ENCODE assay signal across 9 cellular contexts in genomic region chr1:236516929-236517704, GRCh38. TPM values are rescaled to one million over a fixed set of nuclear protein-coding genes. Genes with fewer than 3 reads are reported as not detected.
DNase-seq lines count a peak whose midpoint lies in the region; ATAC-seq, FAIRE-seq and TF ChIP-seq lines count a peak whose summit lies in the region.
"Had no signal": no experiment of that assay in that cellular context is flagged by ENCODE, and none has a peak within 500 bp of the region (broad histone marks: within the 10 kb centered on the region; RNA-seq: fewer than 3 reads in every experiment).

No MANE protein-coding gene starts in this region.

- H3K27me3 Mint-ChIP-seq in activated T-helper 1 cell treated with anti-CD3 and anti-CD28 coated beads, Interleukin-12 subunit alpha, Interleukin-12 subunit beta, Interleukin-2, Interleukin-4 antibody, amounts not matched to agents 30 ng/mL and 10 ng/mL and 1 ng/mL, durations not matched to agents 14 hours and 24 hours and 36 hours (ENCODE audit: insufficient read depth), result no peaks in the 10 kb centered on the region

- H3K9ac ChIP-seq in keratinocyte (ENCODE audit: control insufficient read depth, extremely low read depth, insufficient read depth, low read length), result peak overlapping the region; percentile 67

- intact Hi-C loops in activated T-helper 1 cell treated with anti-CD3 and anti-CD28 coated beads, Interleukin-12 subunit alpha, Interleukin-12 subunit beta, Interleukin-2, Interleukin-4 antibody, amounts not matched to agents 30 ng/mL and 10 ng/mL and 1 ng/mL, durations not matched to agents 14 hours and 24 hours and 36 hours (cut with micrococcal nuclease), result loop anchor here (1.0 kb wide), 1 partner anchor 7 kb away; no protein-coding TSS in a partner anchor

- dilution Hi-C loops in keratinocyte (cut with MboI; ENCODE audit: extremely low pct_ligation_motif_present, low sequenced_read_pairs), result no loop called here

- POLR2A ChIA-PET in HEK293T (lab: Yijun Ruan, JAX), result interaction anchor here (0.7 to 1.0 kb wide), 2 partner anchors 9 to 87 kb away, joined by 3 read pairs; partner anchors contain the start of gene HEATR1

- peak overlapping the region in 2 of 3 experiments; percentile 50 to 71 for H3K4me3 ChIP-seq in keratinocyte (ENCODE audit: control insufficient read depth in 2 of 3, extremely low read depth in 1 of 3, insufficient read depth in 2 of 3, low read depth in 1 of 3, low read length in 3 of 3)
- H3K4me3 ChIP-seq: Peyer's patch had no signal

- H3K9me3 ChIP-seq in keratinocyte (ENCODE audit: control insufficient read depth, low read depth, low read length), result no peaks in the 10 kb centered on the region
- H3K9me3 ChIP-seq: Peyer's patch had no signal

- H3K9me3 Mint-ChIP-seq in activated T-helper 1 cell treated with anti-CD3 and anti-CD28 coated beads, Interleukin-12 subunit alpha, Interleukin-12 subunit beta, Interleukin-2, Interleukin-4 antibody, amounts not matched to agents 30 ng/mL and 10 ng/mL and 1 ng/mL, durations not matched to agents 14 hours and 24 hours and 36 hours, result no peaks in the 10 kb centered on the region

- H4K20me1 ChIP-seq in keratinocyte (ENCODE audit: control insufficient read depth, extremely low read depth, insufficient read depth, low read length), result no peaks in the 10 kb centered on the region

- peak overlapping the region; percentile 41 for H3K27ac Mint-ChIP-seq in activated T-helper 1 cell treated with anti-CD3 and anti-CD28 coated beads, Interleukin-12 subunit alpha, Interleukin-12 subunit beta, Interleukin-2, Interleukin-4 antibody, amounts not matched to agents 30 ng/mL and 10 ng/mL and 1 ng/mL, durations not matched to agents 14 hours and 24 hours and 36 hours

- peaks cover 29% of the 10 kb centered on the region for H3K4me1 Mint-ChIP-seq in activated T-helper 1 cell treated with anti-CD3 and anti-CD28 coated beads, Interleukin-12 subunit alpha, Interleukin-12 subunit beta, Interleukin-2, Interleukin-4 antibody, amounts not matched to agents 30 ng/mL and 10 ng/mL and 1 ng/mL, durations not matched to agents 14 hours and 24 hours and 36 hours (ENCODE audit: low read depth)

- peak overlapping the region; percentile 68 for H3K4me3 Mint-ChIP-seq in activated T-helper 1 cell treated with anti-CD3 and anti-CD28 coated beads, Interleukin-12 subunit alpha, Interleukin-12 subunit beta, Interleukin-2, Interleukin-4 antibody, amounts not matched to agents 30 ng/mL and 10 ng/mL and 1 ng/mL, durations not matched to agents 14 hours and 24 hours and 36 hours

- peak; percentile 48 for DNase-seq in AG20443 (ENCODE audit: low spot score)
- DNase-seq in HEK293T (ENCODE audit: extremely low spot score), result no peak
- DNase-seq in activated T-helper 1 cell treated with anti-CD3 and anti-CD28 coated beads, Interleukin-12 subunit alpha, Interleukin-12 subunit beta, Interleukin-2, Interleukin-4 antibody, amounts not matched to agents 30 ng/mL and 10 ng/mL and 1 ng/mL, durations not matched to agents 14 hours and 24 hours and 36 hours (ENCODE audit: low spot score), result peak; percentile 37
- no peak for DNase-seq in keratinocyte (ENCODE audit: low read depth, low spot score)
- no peak for DNase-seq in AML-193 (lab: John Stamatoyannopoulos, UW)
- DNase-seq in cerebellum (ENCODE audit: low spot score), result no peak
- no peak for DNase-seq in erythroblast (lab: John Stamatoyannopoulos, UW)

- peak overlapping the region; percentile 64 for H3K27ac ChIP-seq in keratinocyte (ENCODE audit: control insufficient read depth, insufficient read depth, low read length)
- H3K27ac ChIP-seq: Peyer's patch had no signal

- CTCF ChIA-PET in HEK293T (lab: Yijun Ruan, JAX), result interaction anchor here (0.6 to 0.8 kb wide), 2 partner anchors 8 to 402 kb away, joined by 3 to 5 read pairs; no protein-coding TSS in a partner anchor

- peak overlapping the region; percentile 90 for H2AFZ ChIP-seq in keratinocyte (ENCODE audit: control insufficient read depth, low read length)

- peak overlapping the region; percentile 82 for H3K4me2 ChIP-seq in keratinocyte (ENCODE audit: control insufficient read depth, extremely low read depth, insufficient read depth, low read depth, low read length)

- H3K9me1 ChIP-seq in keratinocyte (ENCODE audit: control insufficient read depth, extremely low read depth, insufficient read depth, low read length), result no peaks in the 10 kb centered on the region

- no peak for TF ChIP-seq CTCF in keratinocyte (optimal IDR thresholded peaks at IDR 0.05 in 1 of 3, IDR thresholded peaks at IDR 0.05 in 1 of 3, conservative IDR thresholded peaks at IDR 0.05 in 1 of 3; ENCODE audit: extremely low read depth in 1 of 3, insufficient read depth in 2 of 3, low read length in 3 of 3)

- H3K79me2 ChIP-seq in keratinocyte (ENCODE audit: control insufficient read depth, insufficient read depth, low read length), result no peaks in the 10 kb centered on the region

- peaks cover 14% of the 10 kb centered on the region for H3K4me1 ChIP-seq in keratinocyte (ENCODE audit: control insufficient read depth, extremely low read depth, insufficient read depth, low read length)
- H3K4me1 ChIP-seq: Peyer's patch had no signal

- no peak for TF ChIP-seq POLR2A in erythroblast (IDR thresholded peaks at IDR 0.05; ENCODE audit: low read length)

- no peaks in the 10 kb centered on the region for H3K36me3 ChIP-seq in keratinocyte (ENCODE audit: control insufficient read depth in 2 of 2, extremely low read depth in 1 of 2, insufficient read depth in 2 of 2, low read length in 2 of 2)
- H3K36me3 ChIP-seq: Peyer's patch had no signal

- no peak for ATAC-seq in GM18907 (IDR thresholded peaks at IDR 0.05; ENCODE audit: unreplicated experiment)

- FAIRE-seq in keratinocyte (lab: Jason Lieb, UNC), result peak; percentile 32

- H3K27me3 ChIP-seq in keratinocyte (ENCODE audit: control insufficient read depth, extremely low read depth, insufficient read depth, low read length), result no peaks in the 10 kb centered on the region
- H3K27me3 ChIP-seq: Peyer's patch had no signal

- peaks cover 3% of the 10 kb centered on the region for H3K36me3 Mint-ChIP-seq in activated T-helper 1 cell treated with anti-CD3 and anti-CD28 coated beads, Interleukin-12 subunit alpha, Interleukin-12 subunit beta, Interleukin-2, Interleukin-4 antibody, amounts not matched to agents 30 ng/mL and 10 ng/mL and 1 ng/mL, durations not matched to agents 14 hours and 24 hours and 36 hours (ENCODE audit: low read depth)

TF ChIP-seq in HEK293T, 16 proteins besides CTCF, POLR2A, EP300 and RAD21:
- 0 out of 2 replicates have a peak, but pooled peaks have one; percentile 36 for TF ChIP-seq ZNF384 (IDR thresholded peaks at IDR 0.05)
- TF ChIP-seq FOXK2 (IDR thresholded peaks at IDR 0.05), result no peak

RNA-seq across cellular contexts. Expression of gene LGALS8, which starts 6.7 kb away (rescaled TPM):
- total RNA-seq in activated T-helper 1 cell treated with anti-CD3 and anti-CD28 coated beads, Interleukin-12 subunit alpha, Interleukin-12 subunit beta, Interleukin-2, Interleukin-4 antibody, amounts not matched to agents 30 ng/mL and 10 ng/mL and 1 ng/mL, durations not matched to agents 14 hours and 24 hours and 36 hours, result 56.6 and 66.2 TPM in 2 replicates
- polyA plus RNA-seq in keratinocyte, result 43.2 to 75.2 TPM (median 71.4 TPM) in 3 replicates
- polyA plus RNA-seq in keratinocyte (2011; ENCODE audit: low read depth), result 36.6 TPM
- 30.5 and 47.4 TPM in 2 replicates for polyA plus RNA-seq in keratinocyte (2011; cell fraction: cytosol; rRNA removed)
- 98.8 and 104 TPM in 2 replicates for polyA plus RNA-seq in keratinocyte (2011; cell fraction: nucleus; rRNA removed)
- 35.7 and 44.2 TPM in 2 replicates for polyA plus RNA-seq in keratinocyte (2012; ENCODE audit: low replicate concordance)
- polyA minus RNA-seq in keratinocyte, result 14.8 to 48.9 TPM (median 40.3 TPM) in 3 replicates
- 15.7 TPM for polyA minus RNA-seq in keratinocyte (2011; cell fraction: cytosol; rRNA and poly(A)+ RNA removed)
- polyA minus RNA-seq in keratinocyte (2011; cell fraction: nucleus; rRNA and poly(A)+ RNA removed), result 24.4 and 51.5 TPM in 2 replicates
- total RNA-seq in cerebellum, result 69.0 TPM

Comparison
In these comparisons a context has a peak if more than half of its experiments do, and no peak if none do; other contexts are left out.
1. DNase-seq: peak in AG20443 (single experiment) and activated T-helper 1 cell treated with anti-CD3 and anti-CD28 coated beads, Interleukin-12 subunit alpha, Interleukin-12 subunit beta, Interleukin-2, Interleukin-4 antibody, amounts not matched to agents 30 ng/mL and 10 ng/mL and 1 ng/mL, durations not matched to agents 14 hours and 24 hours and 36 hours (single experiment); none in HEK293T (single experiment), keratinocyte (single experiment), AML-193 (0 of 2), cerebellum (single experiment) and erythroblast (0 of 2).